ENCODE assay signal across 8 cellular contexts in the genomic region with DNA sequence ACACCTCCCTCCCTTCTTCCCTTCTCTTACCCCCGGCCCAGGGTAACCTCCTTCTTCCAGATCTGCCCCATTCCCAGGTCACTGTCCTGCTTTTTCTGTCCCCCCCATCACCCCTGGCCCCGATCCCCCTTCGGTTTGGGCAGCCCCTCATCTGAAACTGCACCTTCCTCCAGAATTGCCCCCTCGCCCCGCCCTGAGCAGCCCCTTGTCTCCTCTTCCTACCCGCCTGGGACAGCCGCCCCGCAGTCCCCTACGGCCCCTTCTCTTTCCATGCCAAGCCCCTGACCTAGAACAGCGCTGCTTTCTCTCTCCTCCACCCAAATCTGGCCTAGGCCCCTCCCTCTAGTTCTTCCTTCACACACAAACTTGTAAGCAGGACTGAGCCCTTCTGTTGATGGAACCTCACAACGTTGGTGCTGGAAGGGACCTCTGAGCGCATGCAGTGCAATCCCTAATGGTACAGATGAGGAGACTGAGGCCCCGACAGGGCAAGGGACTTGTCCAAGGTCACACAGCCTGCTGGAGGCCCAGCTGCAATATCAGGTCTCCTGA. TPM values are rescaled to one million over a fixed set of nuclear protein-coding genes. Genes with fewer than 3 reads are reported as not detected.
DNase-seq lines count a peak whose midpoint lies in the region; ATAC-seq and TF ChIP-seq lines count a peak whose summit lies in the region.

No MANE protein-coding gene starts in this region.

- peaks cover 23% of the 10 kb centered on the region for H3K36me3 Mint-ChIP-seq in HFFc6 (ENCODE audit: low read depth)
- peaks cover 2% of the 10 kb centered on the region for H3K36me3 Mint-ChIP-seq in activated naive CD4-positive, alpha-beta T cell treated with anti-CD3 and anti-CD28 coated beads for 36 hours (ENCODE audit: low read depth)

- peaks cover 54% of the 10 kb centered on the region for H3K4me1 Mint-ChIP-seq in HFFc6 (ENCODE audit: low read depth)
- H3K4me1 Mint-ChIP-seq in activated naive CD4-positive, alpha-beta T cell treated with anti-CD3 and anti-CD28 coated beads for 36 hours (ENCODE audit: low read depth): peaks cover 46% of the 10 kb centered on the region

- intact Hi-C loops in activated naive CD4-positive, alpha-beta T cell treated with anti-CD3 and anti-CD28 coated beads for 36 hours (cut with micrococcal nuclease): loop anchor here (1.0 to 10.0 kb wide), 6 partner anchors 29 to 442 kb away; partner anchors contain the start of genes ABCC10, CNPY3, KLC4 and KLHDC3

- H3K9me3 ChIP-seq in right atrium auricular region: no peaks in the 10 kb centered on the region
- no peaks in the 10 kb centered on the region for H3K9me3 ChIP-seq in skeletal muscle satellite cell (replicated peaks; ENCODE audit: low read length)

- H3K4me3 ChIP-seq in right atrium auricular region (peak overlapping the region; percentile 67 to 95), skeletal muscle satellite cell (ENCODE audit: low read length) (peak overlapping the region; percentile 90)

- H3K4me2 ChIP-seq in skeletal muscle satellite cell (ENCODE audit: low read length): peak overlapping the region; percentile 95

- ATAC-seq in HG02759 (IDR thresholded peaks at IDR 0.05; ENCODE audit: unreplicated experiment): no peak

- H3K36me3 ChIP-seq in right atrium auricular region: peaks cover 8% of the 10 kb centered on the region
- peaks cover 11% of the 10 kb centered on the region for H3K36me3 ChIP-seq in skeletal muscle satellite cell (ENCODE audit: insufficient read depth, low read length)

- no peak for TF ChIP-seq CTCF in 22Rv1 (IDR thresholded peaks at IDR 0.05)
- TF ChIP-seq CTCF in HFFc6 (IDR thresholded peaks at IDR 0.05): no peak
- TF ChIP-seq CTCF in right atrium auricular region (IDR thresholded peaks at IDR 0.05): no peak

- no peak for DNase-seq in HFFc6
- DNase-seq in activated naive CD4-positive, alpha-beta T cell treated with anti-CD3 and anti-CD28 coated beads for 36 hours: peak; percentile 36
- DNase-seq in right atrium auricular region (ENCODE audit: low spot score): no peak
- DNase-seq in KG1 (lab: John Stamatoyannopoulos, UW): no peak
- DNase-seq in DMS153 treated with DMSO at 0.1 percent for 48 hours (lab: John Stamatoyannopoulos, UW; ENCODE audit: unreplicated experiment): no peak

- H3K4me3 Mint-ChIP-seq in HFFc6: peak overlapping the region; percentile 88
- H3K4me3 Mint-ChIP-seq in activated naive CD4-positive, alpha-beta T cell treated with anti-CD3 and anti-CD28 coated beads for 36 hours: peak overlapping the region; percentile 93

- H3K27ac Mint-ChIP-seq in HFFc6: peak overlapping the region; percentile 92
- H3K27ac Mint-ChIP-seq in activated naive CD4-positive, alpha-beta T cell treated with anti-CD3 and anti-CD28 coated beads for 36 hours: peak overlapping the region; percentile 81

- no peaks in the 10 kb centered on the region for H3K9me3 Mint-ChIP-seq in HFFc6
- no peaks in the 10 kb centered on the region for H3K9me3 Mint-ChIP-seq in activated naive CD4-positive, alpha-beta T cell treated with anti-CD3 and anti-CD28 coated beads for 36 hours

- peak overlapping the region; percentile 76 for H3K27ac ChIP-seq in 22Rv1
- H3K27ac ChIP-seq in right atrium auricular region: peak overlapping the region; percentile 78 to 87

- peak overlapping the region; percentile 88 for H3K9ac ChIP-seq in skeletal muscle satellite cell (ENCODE audit: low read depth, low read length)

- H3K27me3 Mint-ChIP-seq in HFFc6 (ENCODE audit: insufficient read depth): peaks cover 2% of the 10 kb centered on the region; the same call in 1 of the 2 replicates
- H3K27me3 Mint-ChIP-seq in activated naive CD4-positive, alpha-beta T cell treated with anti-CD3 and anti-CD28 coated beads for 36 hours (ENCODE audit: low read depth): no peaks in the 10 kb centered on the region

- H3K27me3 ChIP-seq in right atrium auricular region (no peaks in the 10 kb centered on the region), skeletal muscle satellite cell (ENCODE audit: control insufficient read depth, insufficient read depth, low read length) (no peaks in the 10 kb centered on the region)

- CTCF ChIA-PET in activated naive CD4-positive, alpha-beta T cell treated with anti-CD3 and anti-CD28 coated beads for 36 hours (lab: Charles Lee): interaction anchor here (0.6 to 1.4 kb wide), 4 partner anchors 12 to 55 kb away, joined by 3 to 6 read pairs (median 4); partner anchors contain the start of gene CNPY3

- peaks cover 0 to 52% of the 10 kb centered on the region in 2 donors for H3K4me1 ChIP-seq in right atrium auricular region
- peaks cover 42% of the 10 kb centered on the region for H3K4me1 ChIP-seq in skeletal muscle satellite cell (ENCODE audit: control insufficient read depth, insufficient read depth, low read length)

RNA-seq across cellular contexts. Expression of gene PPP2R5D, which starts 0.6 kb away (rescaled TPM):
- 10 to 100 TPM; 37.7 to 50.7 (median 43.4) TPM for total RNA-seq in HFFc6 (2021; fragmentation: NEBNext Ultra II Directional; extraction: Animal tissue kit (Norgen Biotek cat#: 25700))
- 10 to 100 TPM; 52.4 to 54.4 TPM for total RNA-seq in activated naive CD4-positive, alpha-beta T cell treated with anti-CD3 and anti-CD28 coated beads for 36 hours
- total RNA-seq in right atrium auricular region: 10 to 100 TPM; 32.8 to 41.1 TPM
- 33.2 and 38.7 TPM in 2 replicates for total RNA-seq in skeletal muscle satellite cell (2012; rRNA removed)

RNA-seq across cellular contexts. Expression of gene PEX6, which starts 6.0 kb away (rescaled TPM):
- total RNA-seq in HFFc6 (2021; fragmentation: NEBNext Ultra II Directional; extraction: Animal tissue kit (Norgen Biotek cat#: 25700)): 10 to 100 TPM; 20.3 to 31.7 (median 22.4) TPM
- total RNA-seq in activated naive CD4-positive, alpha-beta T cell treated with anti-CD3 and anti-CD28 coated beads for 36 hours: 10 to 100 TPM; 17.1 to 18.2 TPM
- 10 to 100 TPM; 11.7 to 16.7 TPM for total RNA-seq in right atrium auricular region
- total RNA-seq in skeletal muscle satellite cell (2012; rRNA removed): 8.4 and 19.9 TPM in 2 replicates

RNA-seq across cellular contexts. Expression of gene GNMT, which starts 24.4 kb away (rescaled TPM):
- under 1 TPM in 5 of 6 experiments, not detected in 1; 0.16 to 0.24 (median 0.20) TPM for total RNA-seq in HFFc6 (2021; fragmentation: NEBNext Ultra II Directional; extraction: Animal tissue kit (Norgen Biotek cat#: 25700))
- not detected for total RNA-seq in activated naive CD4-positive, alpha-beta T cell treated with anti-CD3 and anti-CD28 coated beads for 36 hours
- total RNA-seq in right atrium auricular region: 1 to 10 TPM; 3.3 to 4.1 TPM
- not detected in 2 replicates for total RNA-seq in skeletal muscle satellite cell (2012; rRNA removed)

RNA-seq across cellular contexts. Expression of gene MEA1, which starts 28.7 kb away (rescaled TPM):
- total RNA-seq in HFFc6 (2021; fragmentation: NEBNext Ultra II Directional; extraction: Animal tissue kit (Norgen Biotek cat#: 25700)): 100 to 1,000 TPM; 114 to 132 (median 118) TPM
- total RNA-seq in activated naive CD4-positive, alpha-beta T cell treated with anti-CD3 and anti-CD28 coated beads for 36 hours: 10 to 100 TPM; 80.6 to 85.1 TPM
- 10 to 100 TPM; 29.6 to 50.3 TPM for total RNA-seq in right atrium auricular region
- 54.2 and 62.9 TPM in 2 replicates for total RNA-seq in skeletal muscle satellite cell (2012; rRNA removed)

RNA-seq across cellular contexts. Expression of gene KLHDC3, which starts 29.0 kb away (rescaled TPM):
- total RNA-seq in HFFc6 (2021; fragmentation: NEBNext Ultra II Directional; extraction: Animal tissue kit (Norgen Biotek cat#: 25700)): 10 to 100 TPM; 41.6 to 51.2 (median 45.9) TPM
- total RNA-seq in activated naive CD4-positive, alpha-beta T cell treated with anti-CD3 and anti-CD28 coated beads for 36 hours: 10 to 100 TPM; 58.6 to 58.9 TPM
- total RNA-seq in right atrium auricular region: 100 to 1,000 TPM; 122 to 153 TPM
- 56.8 and 69.7 TPM in 2 replicates for total RNA-seq in skeletal muscle satellite cell (2012; rRNA removed)
